ENCODE assay signal across 1 cellular context in genomic region chr17:72193395-72194106, GRCh38.
TF ChIP-seq lines count a peak whose summit lies in the region.

No MANE protein-coding gene starts in this region.

TF ChIP-seq in H1, 55 proteins besides CTCF, POLR2A, EP300 and RAD21 (continued from another document):
- TF ChIP-seq MAX (IDR thresholded peaks at IDR 0.05) (no peak), SP2 (IDR thresholded peaks at IDR 0.05; ENCODE audit: low read length) (no peak), RBBP5 (IDR thresholded peaks at IDR 0.05; ENCODE audit: borderline replicate concordance, low read depth, low read length) (no peak), CHD2 (IDR thresholded peaks at IDR 0.05; ENCODE audit: low read length) (no peak), SP4 (IDR thresholded peaks at IDR 0.05; ENCODE audit: low read length) (no peak), KDM4A (IDR thresholded peaks at IDR 0.05; ENCODE audit: low read depth, low read length, severe bottlenecking) (no peak), TAF7 (optimal IDR thresholded peaks at IDR 0.05; ENCODE audit: borderline replicate concordance, low read depth, low read length) (no peak), JUN (IDR thresholded peaks at IDR 0.05; ENCODE audit: low read depth, low read length) (no peak), PHF8 (conservative IDR thresholded peaks at IDR 0.05; ENCODE audit: low read depth, low read length) (no peak)
